8 cellular contexts compared by ENCODE assay signal in genomic region chr21:15483138-15483780, GRCh38.
DNase-seq lines count a peak whose midpoint lies in the region; ATAC-seq, FAIRE-seq and TF ChIP-seq lines count a peak whose summit lies in the region.

No MANE protein-coding gene starts in this region.

- WGBS in liver = 15% methylated on average over 8 of the region's 8 CpGs

- TF ChIP-seq RAD21 in liver (IDR thresholded peaks at IDR 0.05) = peak; percentile 99 to 100

- H3K4me1 ChIP-seq in liver (ENCODE audit: control insufficient read depth in 4 of 4, insufficient read depth in 4 of 4, low read length in 3 of 4) = peaks cover 0 to 9% (median 4%) of the 10 kb centered on the region in 4 donors

- H3K9me3 ChIP-seq in liver (ENCODE audit: control insufficient read depth in 4 of 4, low read length in 3 of 4) = no peaks in the 10 kb centered on the region

- peak; percentile 98 for TF ChIP-seq CTCF in C4-2B (conservative IDR thresholded peaks at IDR 0.05)
- peak; percentile 87 for TF ChIP-seq CTCF in coronary artery (IDR thresholded peaks at IDR 0.05)
- TF ChIP-seq CTCF in liver (IDR thresholded peaks at IDR 0.05; ENCODE audit: low read depth, low read length, missing input control) = peak; percentile 90

- no peak overlapping the region for H3K4me3 ChIP-seq in coronary artery
- H3K4me3 ChIP-seq in liver (ENCODE audit: low read depth in 1 of 3, low read length in 3 of 3) = no peak overlapping the region

- no peaks in the 10 kb centered on the region for H3K36me3 ChIP-seq in liver (ENCODE audit: control insufficient read depth in 4 of 4, insufficient read depth in 3 of 4, low read depth in 1 of 4, low read length in 3 of 4)

- FAIRE-seq in GM19239 (lab: Jason Lieb, UNC) = peak; percentile 91

- no peak overlapping the region for H3K9ac ChIP-seq in liver (ENCODE audit: low read depth in 1 of 2, low read length in 2 of 2)

- H3K27me3 ChIP-seq in liver (ENCODE audit: control insufficient read depth in 4 of 4, insufficient read depth in 4 of 4, low read length in 3 of 4) = no peaks in the 10 kb centered on the region

- DNase-seq in GM19239 (ENCODE audit: insufficient read length, low spot score) = peak; percentile 41
- peak; percentile 80 for DNase-seq in NCI-H460 (ENCODE audit: extremely low read depth, low read depth)
- peak; percentile 85 for DNase-seq in activated CD4-positive, alpha-beta T cell treated with anti-CD3 and anti-CD28 coated beads for 48 hours
- DNase-seq in coronary artery (ENCODE audit: low spot score) = peak; percentile 84
- peak; percentile 66 to 76 (median 71) for DNase-seq in stimulated activated CD4-positive, alpha-beta T cell treated with anti-CD3 and anti-CD28 coated beads, TNF-alpha, amount 100 ng/mL, for 24 hours (ENCODE audit: low read depth in 3 of 3)

- peak; percentile 96 for ATAC-seq in HG03280 (IDR thresholded peaks at IDR 0.05; ENCODE audit: unreplicated experiment)

- H3K27ac ChIP-seq in C4-2B = no peak overlapping the region
- no peak overlapping the region for H3K27ac ChIP-seq in coronary artery
- H3K27ac ChIP-seq in liver (ENCODE audit: low read depth in 1 of 2, low read length in 2 of 2) = no peak overlapping the region

TF ChIP-seq in liver, 16 proteins besides CTCF, POLR2A, EP300 and RAD21:
- TF ChIP-seq REST (IDR thresholded peaks at IDR 0.05) (no peak), RXRA (IDR thresholded peaks at IDR 0.05) (peak; percentile 17 to 66), HNF4A (conservative IDR thresholded peaks at IDR 0.05) (peak in 1 of 2 donors; percentile 33)
